Comparison of ENCODE assay signal across 13 cellular contexts in the genomic region with DNA sequence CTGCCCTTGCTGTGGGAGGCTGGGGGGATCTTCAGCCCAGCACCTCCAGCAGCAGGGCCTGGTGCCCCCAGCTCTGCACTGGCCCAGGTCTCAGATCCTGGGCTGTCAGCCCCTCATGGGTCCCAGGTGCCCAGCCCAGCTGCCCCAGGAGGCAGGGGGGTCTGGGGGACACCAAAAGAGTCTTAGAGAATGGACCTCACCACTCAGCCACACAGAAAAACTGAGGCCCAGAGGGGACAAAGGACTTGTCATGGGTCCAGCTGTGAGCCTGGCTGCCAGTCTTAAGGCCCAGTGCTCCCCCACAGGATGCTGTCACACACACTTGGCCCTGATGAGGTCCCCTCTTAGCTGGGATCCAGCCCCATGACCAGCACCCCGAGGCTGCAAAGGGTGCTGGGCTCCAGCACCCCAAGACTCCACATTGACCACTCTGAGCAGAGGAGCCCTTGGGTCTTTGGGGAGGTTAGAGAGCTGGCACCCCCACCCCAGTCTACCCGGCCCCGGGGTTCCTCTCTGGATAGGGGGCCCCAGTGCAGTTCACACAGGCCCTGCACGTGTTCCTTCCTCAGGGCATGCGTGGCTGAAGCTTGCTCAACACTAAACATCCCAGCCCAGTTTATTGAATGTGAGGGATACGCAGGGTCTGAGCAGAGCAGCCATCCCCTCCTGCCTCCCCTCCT. TPM values are rescaled to one million over a fixed set of nuclear protein-coding genes. Genes with fewer than 3 reads are reported as not detected.
DNase-seq lines count a peak whose midpoint lies in the region; ATAC-seq and TF ChIP-seq lines count a peak whose summit lies in the region.
"Had no signal": no experiment of that assay in that cellular context is flagged by ENCODE, and none has a peak within 500 bp of the region (broad histone marks: within the 10 kb centered on the region; RNA-seq: fewer than 3 reads in every experiment).

No MANE protein-coding gene starts in this region.

- H3K4me1 ChIP-seq in OCI-LY7 (ENCODE audit: insufficient read depth, low read length, poor library complexity, severe bottlenecking) (peaks cover 100% of the 10 kb centered on the region), esophagus muscularis mucosa (no peaks in the 10 kb centered on the region)
- H3K4me1 ChIP-seq: gastrocnemius medialis had no signal

- H2AFZ ChIP-seq in OCI-LY7 (ENCODE audit: low read length), result no peak overlapping the region

- peaks cover 57 to 96% of the 10 kb centered on the region in 2 donors for H3K4me1 Mint-ChIP-seq in stimulated activated naive B cell treated with anti-CD40 and anti-IgM and Interleukin-4, amounts not matched to agents 10 μg/mL and 1 μg/mL and 100 μg/mL, for 72 hours

- peaks cover 0 to 26% (median 0%) of the 10 kb centered on the region in 4 donors for H3K27me3 ChIP-seq in esophagus muscularis mucosa
- H3K27me3 ChIP-seq: gastrocnemius medialis had no signal

- H3K36me3 ChIP-seq in OCI-LY7 (ENCODE audit: insufficient read depth, low read length) (no peaks in the 10 kb centered on the region), esophagus muscularis mucosa (no peaks in the 10 kb centered on the region)
- H3K36me3 ChIP-seq: gastrocnemius medialis had no signal

- H3K27ac Mint-ChIP-seq in stimulated activated naive B cell treated with anti-CD40 and anti-IgM and Interleukin-4, amounts not matched to agents 10 μg/mL and 1 μg/mL and 100 μg/mL, for 72 hours, result peak overlapping the region; percentile 91
- H3K27ac Mint-ChIP-seq: activated naive CD8-positive, alpha-beta T cell treated with anti-CD3 and anti-CD28 coated beads for 36 hours had no signal

- H3K9me3 Mint-ChIP-seq in stimulated activated naive B cell treated with anti-CD40 and anti-IgM and Interleukin-4, amounts not matched to agents 10 μg/mL and 1 μg/mL and 100 μg/mL, for 72 hours, result no peaks in the 10 kb centered on the region
- H3K9me3 Mint-ChIP-seq: activated naive CD8-positive, alpha-beta T cell treated with anti-CD3 and anti-CD28 coated beads for 36 hours; stimulated activated naive CD8-positive, alpha-beta T cell treated with anti-CD3 and anti-CD28 coated beads, Interleukin-15, Interleukin-2, amounts not matched to agents 100 ng/mL and 50 ng/mL, for 24 hours had no signal

- in situ Hi-C loops in GM13976 (cut with MboI; ENCODE audit: low sequenced_read_pairs, unreplicated experiment), result loop anchor here (10.0 to 25.0 kb wide), 2 partner anchors 177 to 580 kb away; no protein-coding TSS in a partner anchor

- 94% methylated on average over 5 of the region's 6 CpGs for WGBS in esophagus muscularis mucosa

- peak; percentile 20 for DNase-seq in GM13976 (ENCODE audit: low spot score)
- DNase-seq in OCI-LY7 (ENCODE audit: low spot score), result peak; percentile 53
- DNase-seq in esophagus muscularis mucosa (ENCODE audit: extremely low spot score), result peak; percentile 90
- DNase-seq in stimulated activated naive B cell treated with anti-CD40 and anti-IgM and Interleukin-4, amounts not matched to agents 10 μg/mL and 1 μg/mL and 100 μg/mL, for 72 hours, result peak; percentile 2
- DNase-seq in NOMO-1 treated with DMSO at 0.1 percent for 48 hours (lab: John Stamatoyannopoulos, UW; ENCODE audit: unreplicated experiment), result no peak
- DNase-seq: gastrocnemius medialis, NCI-H2227 treated with DMSO at 0.1 percent for 48 hours had no signal

- H3K36me3 Mint-ChIP-seq in stimulated activated naive B cell treated with anti-CD40 and anti-IgM and Interleukin-4, amounts not matched to agents 10 μg/mL and 1 μg/mL and 100 μg/mL, for 72 hours, result peaks cover 6 to 15% of the 10 kb centered on the region in 2 donors
- H3K36me3 Mint-ChIP-seq: activated naive CD8-positive, alpha-beta T cell treated with anti-CD3 and anti-CD28 coated beads for 36 hours had no signal

- H3K79me2 ChIP-seq in OCI-LY7 (ENCODE audit: insufficient read depth, low read depth, low read length), result no peaks in the 10 kb centered on the region

- intact Hi-C loops in OCI-LY7 (cut with micrococcal nuclease; ENCODE audit: unreplicated experiment) (loop anchor here (1.0 to 2.0 kb wide), 2 partner anchors 10 to 57 kb away; no protein-coding TSS in a partner anchor), esophagus muscularis mucosa (cut with DNase I) (no loop called here)

- no peak for TF ChIP-seq POLR2A in esophagus muscularis mucosa (IDR thresholded peaks at IDR 0.05; ENCODE audit: low read depth)

- no peaks in the 10 kb centered on the region for H3K9me2 ChIP-seq in OCI-LY7 (ENCODE audit: insufficient read depth, low read length)

- no peaks in the 10 kb centered on the region for H4K20me1 ChIP-seq in OCI-LY7 (ENCODE audit: insufficient read depth, low read length)

- H3K4me2 ChIP-seq in OCI-LY7 (ENCODE audit: low read length), result peak overlapping the region; percentile 63

- H3K4me3 Mint-ChIP-seq in stimulated activated naive B cell treated with anti-CD40 and anti-IgM and Interleukin-4, amounts not matched to agents 10 μg/mL and 1 μg/mL and 100 μg/mL, for 72 hours, result no peak overlapping the region
- H3K4me3 Mint-ChIP-seq: activated naive CD8-positive, alpha-beta T cell treated with anti-CD3 and anti-CD28 coated beads for 36 hours; stimulated activated naive CD8-positive, alpha-beta T cell treated with anti-CD3 and anti-CD28 coated beads, Interleukin-15, Interleukin-2, amounts not matched to agents 100 ng/mL and 50 ng/mL, for 24 hours had no signal

- H3K27ac ChIP-seq in OCI-LY7 (ENCODE audit: low read depth, low read length, poor library complexity, severe bottlenecking) (peak overlapping the region; percentile 90), esophagus muscularis mucosa (replicated peaks in 1 of 4) (no peak overlapping the region)
- H3K27ac ChIP-seq: gastrocnemius medialis had no signal

- H3K4me3 ChIP-seq in OCI-LY7 (ENCODE audit: low read depth, low read length, poor library complexity, severe bottlenecking) (no peak overlapping the region), esophagus muscularis mucosa (no peak overlapping the region)
- H3K4me3 ChIP-seq: gastrocnemius medialis had no signal

- no peak for TF ChIP-seq EP300 in esophagus muscularis mucosa (IDR thresholded peaks at IDR 0.05)

- CTCF ChIA-PET in OCI-LY7 (lab: Charles Lee; ENCODE audit: unreplicated experiment), result interaction anchor here (0.5 to 5.5 kb wide), 9 partner anchors 8 to 765 kb away, joined by 3 to 41 read pairs (median 7); no protein-coding TSS in a partner anchor

- no peak for TF ChIP-seq CTCF in GM13976 (IDR thresholded peaks at IDR 0.05; ENCODE audit: borderline replicate concordance, control extremely low read depth, extremely low read depth, insufficient read depth, missing control alignments)
- no peak for TF ChIP-seq CTCF in OCI-LY7 (conservative IDR thresholded peaks at IDR 0.05; ENCODE audit: low read length)
- no peak for TF ChIP-seq CTCF in esophagus muscularis mucosa (IDR thresholded peaks at IDR 0.05)

- peaks cover 0 to 4% of the 10 kb centered on the region in 2 donors for H3K27me3 Mint-ChIP-seq in stimulated activated naive B cell treated with anti-CD40 and anti-IgM and Interleukin-4, amounts not matched to agents 10 μg/mL and 1 μg/mL and 100 μg/mL, for 72 hours

- POLR2A ChIA-PET in OCI-LY7 (lab: Charles Lee), result interaction anchor here (1.0 to 17.9 kb wide), 9 partner anchors 11 to 198 kb away, joined by 3 to 308 read pairs (median 5); a partner anchor contains a TSS

- no TSS peak for BruUV-seq in OCI-LY7 (replicated peaks; lab: Mats Ljungman, UMichigan)

- no peaks in the 10 kb centered on the region for H3K9me3 ChIP-seq in OCI-LY7 (ENCODE audit: low read length)
- no peaks in the 10 kb centered on the region for H3K9me3 ChIP-seq in esophagus muscularis mucosa
- H3K9me3 ChIP-seq: gastrocnemius medialis had no signal

- peak; percentile 4 to 6 for ATAC-seq in stimulated activated naive B cell treated with anti-CD40 and anti-IgM and Interleukin-4, amounts not matched to agents 10 μg/mL and 1 μg/mL and 100 μg/mL, for 72 hours (replicated peaks)
- ATAC-seq in HG03342 (IDR thresholded peaks at IDR 0.05; ENCODE audit: unreplicated experiment), result no peak
- no peak for ATAC-seq in GM19397 (IDR thresholded peaks at IDR 0.05; ENCODE audit: unreplicated experiment)
- ATAC-seq: gastrocnemius medialis had no signal

RNA-seq across cellular contexts. Expression of a gene that starts 54.4 kb away (rescaled TPM):
- total RNA-seq in OCI-LY7 (2014; rRNA removed; shearing (Covaris generic)), result 219 TPM in 2 replicates
- total RNA-seq in OCI-LY7 (2022), result 364 and 387 TPM in 2 replicates
- total RNA-seq in esophagus muscularis mucosa, result 1 to 10 TPM in 1 of 4 donors, under 1 TPM in 2, not detected in 1; 0.39 to 1.3 (median 0.80) TPM
- total RNA-seq: endothelial cell of umbilical vein, skeletal muscle tissue had no signal

Comparison
In these comparisons a context has a peak if more than half of its experiments do, and no peak if none do; other contexts are left out.
1. ATAC-seq: peak in stimulated activated naive B cell treated with anti-CD40 and anti-IgM and Interleukin-4, amounts not matched to agents 10 μg/mL and 1 μg/mL and 100 μg/mL, for 72 hours (2 of 2); none in HG03342 (single experiment) and GM19397 (single experiment).
2. RNA of a gene that starts 54.4 kb away (total RNA-seq): 219 to 387 TPM in OCI-LY7; 0.39 to 1.3 TPM in esophagus muscularis mucosa; every median in the first group is over 10 times any median in the second.